Comparison of ENCODE assay signal across 21 cellular contexts in genomic region chr19:45419895-45420294, GRCh38. TPM values are rescaled to one million over a fixed set of nuclear protein-coding genes. Genes with fewer than 3 reads are reported as not detected.
DNase-seq lines count a peak whose midpoint lies in the region; TF ChIP-seq lines count a peak whose summit lies in the region.
"Had no signal": no experiment of that assay in that cellular context is flagged by ENCODE, and none has a peak within 500 bp of the region (broad histone marks: within the 10 kb centered on the region; RNA-seq: fewer than 3 reads in every experiment).

No MANE protein-coding gene starts in this region.

- H3K27ac ChIP-seq in BLaER1 treated with 17β-estradiol and CSF1 and Interleukin-3, amounts not matched to agents 10 nM and 100 nM = peak overlapping the region in 10 of 11 experiments; percentile 2 to 92 (median 76); a peak in 19 of 22 replicates
- peak overlapping the region; percentile 75 for H3K27ac ChIP-seq in SU-DHL-6 (ENCODE audit: low read depth, low read length)
- H3K27ac ChIP-seq in layer of hippocampus (ENCODE audit: low read depth, low read length) = peak overlapping the region; percentile 57
- H3K27ac ChIP-seq: neutrophil, prostate gland, SK-N-MC had no signal

- H3K79me2 ChIP-seq in SU-DHL-6 (ENCODE audit: insufficient read depth, low read length) = no peaks in the 10 kb centered on the region

- DNase-seq in GM13976 (ENCODE audit: low spot score) (no peak), NCI-H1105 (lab: John Stamatoyannopoulos, UW) (no peak), NCI-H510A (lab: John Stamatoyannopoulos, UW) (no peak), DMS153 (lab: John Stamatoyannopoulos, UW) (no peak)
- DNase-seq: CD8-positive, alpha-beta T cell; effector memory CD4-positive, alpha-beta T cell; H9; NCI-H1694; stimulated activated naive CD4-positive, alpha-beta T cell treated with Interleukin-2 at 50 U/mL for 16 hours had no signal

- H3K9me2 ChIP-seq in SU-DHL-6 (replicated peaks; ENCODE audit: insufficient read depth, low read length) = no peaks in the 10 kb centered on the region

- H3K4me3 ChIP-seq in BLaER1 treated with 17β-estradiol and CSF1 and Interleukin-3, amounts not matched to agents 10 nM and 100 nM = peak overlapping the region in 7 of 10 experiments; percentile 19 to 49 (median 41); a peak in 10 of 20 replicates
- peak overlapping the region; percentile 3 for H3K4me3 ChIP-seq in SU-DHL-6 (ENCODE audit: insufficient read depth, low read length, poor library complexity, severe bottlenecking)
- H3K4me3 ChIP-seq: esophagus muscularis mucosa, prostate gland, SK-N-MC, tibial nerve had no signal

- H3K9ac ChIP-seq in BLaER1 treated with 17β-estradiol and CSF1 and Interleukin-3, amounts not matched to agents 10 nM and 100 nM = peak overlapping the region in 10 of 11 experiments; percentile 39 to 70 (median 61); a peak in 17 of 22 replicates
- H3K9ac ChIP-seq in SU-DHL-6 (ENCODE audit: low read length) = peak overlapping the region; percentile 42

- peak overlapping the region; percentile 78 to 100 (median 98) for H3K4me2 ChIP-seq in BLaER1 treated with 17β-estradiol and CSF1 and Interleukin-3, amounts not matched to agents 10 nM and 100 nM
- H3K4me2 ChIP-seq in SU-DHL-6 (ENCODE audit: low read depth, low read length, poor library complexity, severe bottlenecking) = peak overlapping the region; percentile 49

- TF ChIP-seq CTCF in SU-DHL-6 (IDR thresholded peaks at IDR 0.05; ENCODE audit: insufficient read depth, low read length, poor library complexity, severe bottlenecking) = no peak
- no peak for TF ChIP-seq CTCF in GM13976 (IDR thresholded peaks at IDR 0.05; ENCODE audit: borderline replicate concordance, control extremely low read depth, extremely low read depth, insufficient read depth, missing control alignments)

- H3K27ac Mint-ChIP-seq in IgD-negative memory B cell = peak overlapping the region in 2 of 3 donors; percentile 83 to 85
- H3K27ac Mint-ChIP-seq: H9 had no signal

- in situ Hi-C loops in GM13976 (cut with MboI; ENCODE audit: low sequenced_read_pairs, unreplicated experiment) = no loop called here

- H3F3A ChIP-seq in SU-DHL-6 (ENCODE audit: insufficient read depth) = peaks cover 15% of the 10 kb centered on the region

- H3K36me3 ChIP-seq in BLaER1 treated with 17β-estradiol and CSF1 and Interleukin-3, amounts not matched to agents 10 nM and 100 nM = peaks cover 29 to 47% (median 41%) of the 10 kb centered on the region in 11 experiments
- no peaks in the 10 kb centered on the region for H3K36me3 ChIP-seq in SU-DHL-6 (ENCODE audit: low read length)
- H3K36me3 ChIP-seq: neutrophil, prostate gland had no signal

- no peaks in the 10 kb centered on the region for H3K9me3 Mint-ChIP-seq in IgD-negative memory B cell
- H3K9me3 Mint-ChIP-seq: activated T-helper 1 cell treated with anti-CD3 and anti-CD28 coated beads, Interleukin-12 subunit alpha, Interleukin-12 subunit beta, Interleukin-2, Interleukin-4 antibody, amounts not matched to agents 30 ng/mL and 10 ng/mL and 1 ng/mL, durations not matched to agents 14 hours and 24 hours and 36 hours; CD8-positive, alpha-beta T cell; H9; T-helper 2 cell treated with Interferon-gamma antibody and Interleukin-4, amounts not matched to agents 5 μg/mL and 100 μg/mL, for 36 hours had no signal

- no peaks in the 10 kb centered on the region for H3K27me3 ChIP-seq in BLaER1 treated with 17β-estradiol and CSF1 and Interleukin-3, amounts not matched to agents 10 nM and 100 nM
- H3K27me3 ChIP-seq in SU-DHL-6 (ENCODE audit: low read length) = no peaks in the 10 kb centered on the region
- H3K27me3 ChIP-seq in layer of hippocampus (ENCODE audit: control insufficient read depth, insufficient read depth, low read length) = no peaks in the 10 kb centered on the region
- H3K27me3 ChIP-seq: esophagus muscularis mucosa, neutrophil, tibial nerve had no signal

- no peak overlapping the region for H2AFZ ChIP-seq in SU-DHL-6 (ENCODE audit: low read depth, low read length, severe bottlenecking)

- H4K20me1 ChIP-seq in BLaER1 treated with 17β-estradiol and CSF1 and Interleukin-3, amounts not matched to agents 10 nM and 100 nM = peaks cover 0 to 29% (median 7%) of the 10 kb centered on the region in 11 experiments; a peak in 15 of 22 replicates
- no peaks in the 10 kb centered on the region for H4K20me1 ChIP-seq in SU-DHL-6 (ENCODE audit: low read depth, low read length)

- no peaks in the 10 kb centered on the region for H3K9me3 ChIP-seq in BLaER1 treated with 17β-estradiol and CSF1 and Interleukin-3, amounts not matched to agents 10 nM and 100 nM (replicated peaks in 1 of 11)
- no peaks in the 10 kb centered on the region for H3K9me3 ChIP-seq in SU-DHL-6 (ENCODE audit: insufficient read depth, low read length)
- H3K9me3 ChIP-seq: esophagus muscularis mucosa, neutrophil, prostate gland, tibial nerve had no signal

- peaks cover 84 to 100% (median 97%) of the 10 kb centered on the region in 10 experiments for H3K4me1 ChIP-seq in BLaER1 treated with 17β-estradiol and CSF1 and Interleukin-3, amounts not matched to agents 10 nM and 100 nM
- H3K4me1 ChIP-seq: prostate gland had no signal

- H3K4me3 Mint-ChIP-seq in IgD-negative memory B cell = peak overlapping the region in 3 of 4 donors; percentile 70 to 88 (median 87)
- H3K4me3 Mint-ChIP-seq: H9 had no signal

- H3K27me3 Mint-ChIP-seq in IgD-negative memory B cell = no peaks in the 10 kb centered on the region
- H3K27me3 Mint-ChIP-seq: activated naive CD8-positive, alpha-beta T cell had no signal

- H3K4me1 Mint-ChIP-seq in IgD-negative memory B cell = peaks cover 28 to 46% (median 44%) of the 10 kb centered on the region in 3 donors

- H3K36me3 Mint-ChIP-seq in IgD-negative memory B cell = peaks cover 8% of the 10 kb centered on the region

RNA-seq across cellular contexts. Expression of gene ERCC1, which starts 3.8 kb away (rescaled TPM):
- polyA plus RNA-seq in IgD-negative memory B cell = 50.2 TPM

RNA-seq across cellular contexts. Expression of gene POLR1G, which starts 13.5 kb away (rescaled TPM):
- polyA plus RNA-seq in IgD-negative memory B cell = 2.2 TPM

RNA-seq across cellular contexts. Expression of gene PPP1R13L, which starts 15.0 kb away (rescaled TPM):
- 1.6 TPM for polyA plus RNA-seq in IgD-negative memory B cell

RNA-seq across cellular contexts. Expression of gene FOSB, which starts 47.9 kb away (rescaled TPM):
- polyA plus RNA-seq in IgD-negative memory B cell = 48.1 TPM

RNA-seq across cellular contexts. Expression of gene ERCC2, which starts 49.5 kb away (rescaled TPM):
- 6.6 TPM for polyA plus RNA-seq in IgD-negative memory B cell
